Comparison of ENCODE assay signal across 13 cellular contexts in the genomic region with DNA sequence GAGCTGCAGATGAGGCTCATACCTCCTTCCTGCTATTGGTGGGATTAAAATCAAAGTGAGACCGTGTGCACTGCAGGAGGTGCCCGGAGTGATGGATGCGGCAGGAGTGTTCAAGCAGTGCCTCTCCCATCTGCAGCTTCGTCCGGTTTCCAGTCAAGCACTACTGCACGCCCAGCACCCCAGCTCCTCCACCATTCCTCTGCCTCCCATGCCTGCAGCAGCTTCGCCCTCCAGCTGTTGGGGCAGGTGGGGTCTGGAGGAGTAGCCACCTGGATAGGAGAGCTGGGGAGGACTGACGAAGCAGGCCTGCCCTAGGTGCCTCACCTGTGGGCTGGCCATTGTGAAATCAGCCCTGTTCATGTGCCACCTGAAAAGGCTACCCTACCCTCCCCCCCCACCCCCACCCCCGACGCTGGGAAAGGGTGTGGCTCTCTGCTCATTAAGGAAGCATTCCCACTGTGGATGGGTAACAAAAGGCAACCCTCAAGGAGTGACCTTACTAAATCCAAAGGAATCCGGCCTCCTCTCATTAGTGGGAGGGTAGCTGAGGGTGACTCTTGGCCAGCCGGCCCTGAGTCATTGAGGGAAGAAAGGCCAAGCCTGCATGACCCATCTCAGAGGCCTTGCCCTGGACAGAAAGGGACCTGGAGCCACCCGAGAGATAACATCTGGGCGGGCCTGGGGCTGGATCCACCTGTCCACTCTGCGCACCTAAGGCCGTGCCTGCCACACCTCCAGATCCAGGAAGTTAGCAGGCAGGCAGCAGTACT.
A peak's percentile ranks its signal among the peaks of the same experiment; 100 is the strongest.
DNase-seq lines count a peak whose midpoint lies in the region; ATAC-seq, FAIRE-seq and TF ChIP-seq lines count a peak whose summit lies in the region.
"Had no signal": no experiment of that assay in that cellular context is flagged by ENCODE, and none has a peak within 500 bp of the region (broad histone marks: within the 10 kb centered on the region; RNA-seq: fewer than 3 reads in every experiment).

No MANE protein-coding gene starts in this region.

- no peaks in the 10 kb centered on the region for H4K20me1 ChIP-seq in mammary epithelial cell (ENCODE audit: insufficient read depth, low read length)
- no peaks in the 10 kb centered on the region for H4K20me1 ChIP-seq in HepG2 (ENCODE audit: insufficient read depth, low read length)

- CTCF ChIA-PET in mammary epithelial cell (lab: Charles Lee; ENCODE audit: low non-redundant PET), result no interaction called here
- CTCF ChIA-PET in HepG2 (lab: Yijun Ruan, JAX; ENCODE audit: low intra/inter-chr PET ratio, low total read pairs), result no interaction called here

- peak; percentile 45 for DNase-seq in Caki2 (ENCODE audit: low read depth)
- DNase-seq in LHCN-M2 (ENCODE audit: low read depth), result peak; percentile 62
- peak; percentile 89 for DNase-seq in mammary epithelial cell
- DNase-seq in HepG2 (ENCODE audit: low spot score), result no peak
- DNase-seq in NCI-H1417 (lab: John Stamatoyannopoulos, UW), result no peak
- no peak for DNase-seq in activated naive CD4-positive, alpha-beta T cell treated with Interleukin-2 at 50 U/mL for 16 hours
- no peak for DNase-seq in COR-L47 (lab: John Stamatoyannopoulos, UW)
- no peak for DNase-seq in dorsolateral prefrontal cortex
- DNase-seq: activated CD4-positive, alpha-beta T cell treated with anti-CD3 and anti-CD28 coated beads for 48 hours; activated effector memory CD4-positive, alpha-beta T cell treated with Interleukin-2 at 50 U/mL for 16 hours; NCI-H774 had no signal

- ATAC-seq in HepG2, result peak; percentile 24; the same call in 2 of the 3 replicates

- no peak for TF ChIP-seq RAD21 in HepG2 (CRISPR knock-in tag; IDR thresholded peaks at IDR 0.05)

- WGBS in mammary epithelial cell (ENCODE audit: low coverage, missing lambda C conversion rate), result 58% methylated on average over 14 of the region's 16 CpGs
- 36% methylated on average over 3 of the region's 16 CpGs for whole genome bisulfite sequencing in HepG2 (ENCODE audit: low lambda C conversion rate)

- intact Hi-C loops in mammary epithelial cell (cut with micrococcal nuclease) (loop anchor here (1.0 to 5.0 kb wide), 2 partner anchors 43 to 170 kb away; a partner anchor contains a TSS), HepG2 (cut with micrococcal nuclease; ENCODE audit: unreplicated experiment) (no loop called here), dorsolateral prefrontal cortex (cut with DNase I) (no loop called here)

- H3K79me2 ChIP-seq in mammary epithelial cell (ENCODE audit: insufficient read depth, low read length) (no peaks in the 10 kb centered on the region), HepG2 (ENCODE audit: insufficient read depth, low read length) (no peaks in the 10 kb centered on the region)

- TF ChIP-seq POLR2A in HepG2 (IDR thresholded peaks at IDR 0.05; ENCODE audit: insufficient read depth in 1 of 2, low read depth in 2 of 2, low read length in 2 of 2), result no peak

- dilution Hi-C loops in mammary epithelial cell (cut with HindIII; ENCODE audit: low sequenced_read_pairs), result no loop called here

- no peak overlapping the region for H3K4me3 ChIP-seq in mammary epithelial cell (replicated peaks in 1 of 3; ENCODE audit: insufficient read depth in 1 of 3, low read depth in 2 of 3, low read length in 3 of 3)
- H3K4me3 ChIP-seq in HepG2 (replicated peaks in 1 of 3; ENCODE audit: insufficient read depth in 1 of 3, low read depth in 2 of 3, low read length in 3 of 3), result peak overlapping the region in 1 of 3 experiments; percentile 44; a peak in 1 of 6 replicates
- H3K4me3 ChIP-seq in dorsolateral prefrontal cortex, result no peak overlapping the region
- H3K4me3 ChIP-seq: cardiac muscle cell had no signal

- FAIRE-seq in HepG2 (lab: Jason Lieb, UNC), result no peak

- BruUV-seq in mammary epithelial cell (replicated peaks; lab: Mats Ljungman, UMichigan), result no TSS peak
- no TSS peak for BruUV-seq in HepG2 (replicated peaks; lab: Mats Ljungman, UMichigan)

- H3K9me3 ChIP-seq in mammary epithelial cell (replicated peaks; ENCODE audit: insufficient read depth, low read length) (no peaks in the 10 kb centered on the region), HepG2 (ENCODE audit: low read length) (no peaks in the 10 kb centered on the region)
- H3K9me3 ChIP-seq: neutrophil had no signal

- H3K36me3 ChIP-seq in mammary epithelial cell (ENCODE audit: insufficient read depth, low read length) (no peaks in the 10 kb centered on the region), HepG2 (replicated peaks in 1 of 2; ENCODE audit: control insufficient read depth in 1 of 2, insufficient read depth in 2 of 2, low read length in 2 of 2) (no peaks in the 10 kb centered on the region)
- H3K36me3 ChIP-seq: cardiac muscle cell, neutrophil had no signal

- H3K4me2 ChIP-seq in mammary epithelial cell (ENCODE audit: insufficient read depth, low read depth, low read length), result peak overlapping the region; percentile 35
- H3K4me2 ChIP-seq in HepG2 (ENCODE audit: low read depth, low read length), result peak overlapping the region; percentile 57

- in situ Hi-C loops in Caki2 (cut with HindIII; ENCODE audit: low pct_unique_long_range_greater_than_20kb, low sequenced_read_pairs) (no loop called here), mammary epithelial cell (cut with MboI; ENCODE audit: low sequenced_read_pairs in 2 of 2) (no loop called here), HepG2 (cut with HindIII; ENCODE audit: extremely low pct_ligation_motif_present, low pct_unique_long_range_greater_than_20kb) (no loop called here)

- POLR2A ChIA-PET in HepG2 (lab: Yijun Ruan, JAX), result no interaction called here

- H3K27ac ChIP-seq in mammary epithelial cell (ENCODE audit: insufficient read depth, low read depth, low read length) (no peak overlapping the region), HepG2 (ENCODE audit: extremely low read length, insufficient read depth, low read length) (no peak overlapping the region), dorsolateral prefrontal cortex (no peak overlapping the region)
- H3K27ac ChIP-seq: cardiac muscle cell, neutrophil had no signal

- H2AFZ ChIP-seq in mammary epithelial cell (ENCODE audit: low read depth, low read length) (no peak overlapping the region), HepG2 (ENCODE audit: low read length) (no peak overlapping the region)

- no peak overlapping the region for H3K9ac ChIP-seq in mammary epithelial cell (ENCODE audit: insufficient read depth, low read length)
- H3K9ac ChIP-seq in HepG2 (ENCODE audit: insufficient read depth, low read depth, low read length), result no peak overlapping the region

- no peaks in the 10 kb centered on the region for H3K27me3 ChIP-seq in mammary epithelial cell (ENCODE audit: insufficient read depth, low read length)
- no peaks in the 10 kb centered on the region; a peak in 1 of 5 replicates for H3K27me3 ChIP-seq in HepG2 (ENCODE audit: control insufficient read depth in 1 of 2, insufficient read depth in 2 of 2, low read length in 2 of 2)
- no peaks in the 10 kb centered on the region for H3K27me3 ChIP-seq in dorsolateral prefrontal cortex

- peaks cover 37% of the 10 kb centered on the region for H3K4me1 ChIP-seq in mammary epithelial cell (ENCODE audit: insufficient read depth, low read length)
- peaks cover 98% of the 10 kb centered on the region for H3K4me1 ChIP-seq in HepG2 (ENCODE audit: insufficient read depth, low read length)

- TF ChIP-seq CTCF in mammary epithelial cell (conservative IDR thresholded peaks at IDR 0.05 in 1 of 2, IDR thresholded peaks at IDR 0.05 in 1 of 2; ENCODE audit: extremely low read depth in 1 of 2, insufficient read depth in 1 of 2, low read depth in 1 of 2, low read length in 2 of 2) (no peak), HepG2 (CRISPR knock-in tag; IDR thresholded peaks at IDR 0.05) (no peak), dorsolateral prefrontal cortex (IDR thresholded peaks at IDR 0.05 in 54 of 56, conservative IDR thresholded peaks at IDR 0.05 in 2 of 56; ENCODE audit: low read depth in 1 of 56, partially characterized antibody in 56 of 56) (no peak)

- TF ChIP-seq EP300 in HepG2 (IDR thresholded peaks at IDR 0.05; ENCODE audit: low read depth in 2 of 2, low read length in 2 of 2), result no peak
- no peak for TF ChIP-seq EP300 in HepG2 (CRISPR knock-in tag; IDR thresholded peaks at IDR 0.05; ENCODE audit: borderline replicate concordance)

TF ChIP-seq in HepG2, 621 proteins besides CTCF, POLR2A, EP300 and RAD21:
- TF ChIP-seq, protein P1, sequence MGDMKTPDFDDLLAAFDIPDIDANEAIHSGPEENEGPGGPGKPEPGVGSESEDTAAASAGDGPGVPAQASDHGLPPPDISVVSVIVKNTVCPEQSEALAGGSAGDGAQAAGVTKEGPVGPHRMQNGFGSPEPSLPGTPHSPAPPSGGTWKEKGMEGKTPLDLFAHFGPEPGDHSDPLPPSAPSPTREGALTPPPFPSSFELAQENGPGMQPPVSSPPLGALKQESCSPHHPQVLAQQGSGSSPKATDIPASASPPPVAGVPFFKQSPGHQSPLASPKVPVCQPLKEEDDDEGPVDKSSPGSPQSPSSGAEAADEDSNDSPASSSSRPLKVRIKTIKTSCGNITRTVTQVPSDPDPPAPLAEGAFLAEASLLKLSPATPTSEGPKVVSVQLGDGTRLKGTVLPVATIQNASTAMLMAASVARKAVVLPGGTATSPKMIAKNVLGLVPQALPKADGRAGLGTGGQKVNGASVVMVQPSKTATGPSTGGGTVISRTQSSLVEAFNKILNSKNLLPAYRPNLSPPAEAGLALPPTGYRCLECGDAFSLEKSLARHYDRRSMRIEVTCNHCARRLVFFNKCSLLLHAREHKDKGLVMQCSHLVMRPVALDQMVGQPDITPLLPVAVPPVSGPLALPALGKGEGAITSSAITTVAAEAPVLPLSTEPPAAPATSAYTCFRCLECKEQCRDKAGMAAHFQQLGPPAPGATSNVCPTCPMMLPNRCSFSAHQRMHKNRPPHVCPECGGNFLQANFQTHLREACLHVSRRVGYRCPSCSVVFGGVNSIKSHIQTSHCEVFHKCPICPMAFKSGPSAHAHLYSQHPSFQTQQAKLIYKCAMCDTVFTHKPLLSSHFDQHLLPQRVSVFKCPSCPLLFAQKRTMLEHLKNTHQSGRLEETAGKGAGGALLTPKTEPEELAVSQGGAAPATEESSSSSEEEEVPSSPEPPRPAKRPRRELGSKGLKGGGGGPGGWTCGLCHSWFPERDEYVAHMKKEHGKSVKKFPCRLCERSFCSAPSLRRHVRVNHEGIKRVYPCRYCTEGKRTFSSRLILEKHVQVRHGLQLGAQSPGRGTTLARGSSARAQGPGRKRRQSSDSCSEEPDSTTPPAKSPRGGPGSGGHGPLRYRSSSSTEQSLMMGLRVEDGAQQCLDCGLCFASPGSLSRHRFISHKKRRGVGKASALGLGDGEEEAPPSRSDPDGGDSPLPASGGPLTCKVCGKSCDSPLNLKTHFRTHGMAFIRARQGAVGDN (CRISPR knock-in tag; IDR thresholded peaks at IDR 0.05), result 0 out of 2 replicates have a peak, but pooled peaks have one; percentile 26
- TF ChIP-seq TRIM24 (CRISPR knock-in tag; IDR thresholded peaks at IDR 0.05) (no peak), MAFF (IDR thresholded peaks at IDR 0.05; ENCODE audit: low read depth, low read length) (no peak), AGO2 (optimal IDR thresholded peaks at IDR 0.05; ENCODE audit: low read depth, low read length) (no peak), ZNF83 (CRISPR knock-in tag; IDR thresholded peaks at IDR 0.05; ENCODE audit: borderline replicate concordance) (no peak)
TF ChIP-seq in HepG2: peak in this region for 1.

Comparison
In these comparisons a context has a peak if more than half of its experiments do, and no peak if none do; other contexts are left out.
1. DNase-seq: peak in Caki2 (single experiment), LHCN-M2 (single experiment) and mammary epithelial cell (single experiment); none in HepG2 (single experiment), NCI-H1417 (0 of 3), activated naive CD4-positive, alpha-beta T cell treated with Interleukin-2 at 50 U/mL for 16 hours (single experiment), COR-L47 (single experiment) and dorsolateral prefrontal cortex (0 of 10).